In genomic region chr16:31452631-31453106, GRCh38 we compare ENCODE assay signal across 8 cellular contexts. TPM values are rescaled to one million over a fixed set of nuclear protein-coding genes. Genes with fewer than 3 reads are reported as not detected.
DNase-seq lines count a peak whose midpoint lies in the region; ATAC-seq and TF ChIP-seq lines count a peak whose summit lies in the region.

No MANE protein-coding gene starts in this region.

- POLR2A ChIA-PET in activated CD4-positive, alpha-beta memory T cell treated with anti-CD3 and anti-CD28 coated beads, Interleukin-2, amount 10 ng/mL, durations not matched to agents 7 days and 5 days (lab: Charles Lee): no interaction called here

- CTCF ChIA-PET in activated CD4-positive, alpha-beta memory T cell treated with anti-CD3 and anti-CD28 coated beads, Interleukin-2, amount 10 ng/mL, durations not matched to agents 7 days and 5 days (lab: Charles Lee): interaction anchor here (1.9 kb wide), 1 partner anchor 70 kb away, joined by 6 read pairs; no protein-coding TSS in a partner anchor

- H3K9me3 Mint-ChIP-seq in activated CD4-positive, alpha-beta memory T cell treated with anti-CD3 and anti-CD28 coated beads, Interleukin-2, amount 10 ng/mL, durations not matched to agents 7 days and 5 days: no peaks in the 10 kb centered on the region
- no peaks in the 10 kb centered on the region for H3K9me3 Mint-ChIP-seq in mesothelial cell of epicardium

- peak overlapping the region; percentile 47 for H3K27ac Mint-ChIP-seq in activated CD4-positive, alpha-beta memory T cell treated with anti-CD3 and anti-CD28 coated beads, Interleukin-2, amount 10 ng/mL, durations not matched to agents 7 days and 5 days
- H3K27ac Mint-ChIP-seq in mesothelial cell of epicardium: no peak overlapping the region

- H3K4me3 Mint-ChIP-seq in activated CD4-positive, alpha-beta memory T cell treated with anti-CD3 and anti-CD28 coated beads, Interleukin-2, amount 10 ng/mL, durations not matched to agents 7 days and 5 days: no peak overlapping the region
- no peak overlapping the region for H3K4me3 Mint-ChIP-seq in mesothelial cell of epicardium

- ATAC-seq in HG03460 (IDR thresholded peaks at IDR 0.05; ENCODE audit: unreplicated experiment): no peak

- DNase-seq in H4 (ENCODE audit: low spot score): peak; percentile 84
- no peak for DNase-seq in activated CD4-positive, alpha-beta memory T cell treated with anti-CD3 and anti-CD28 coated beads, Interleukin-2, amount 10 ng/mL, durations not matched to agents 7 days and 5 days
- peak; percentile 74 for DNase-seq in glomerular visceral epithelial cell (ENCODE audit: extremely low spot score)
- peak; percentile 83 for DNase-seq in skeletal muscle cell (ENCODE audit: low read depth)
- no peak for DNase-seq in NCI-H1048 (lab: John Stamatoyannopoulos, UW)
- no peak for DNase-seq in mesothelial cell of epicardium (ENCODE audit: low spot score in 2 of 2, unreplicated experiment in 2 of 2)
- no peak for DNase-seq in NCI-H82 treated with DMSO at 0.1 percent for 48 hours (lab: John Stamatoyannopoulos, UW; ENCODE audit: unreplicated experiment)

- peaks cover 10% of the 10 kb centered on the region for H3K36me3 Mint-ChIP-seq in activated CD4-positive, alpha-beta memory T cell treated with anti-CD3 and anti-CD28 coated beads, Interleukin-2, amount 10 ng/mL, durations not matched to agents 7 days and 5 days (ENCODE audit: low read depth)
- no peaks in the 10 kb centered on the region for H3K36me3 Mint-ChIP-seq in mesothelial cell of epicardium

- TF ChIP-seq CTCF in mesothelial cell of epicardium (IDR thresholded peaks at IDR 0.05; ENCODE audit: unreplicated experiment): no peak

- H3K4me1 Mint-ChIP-seq in activated CD4-positive, alpha-beta memory T cell treated with anti-CD3 and anti-CD28 coated beads, Interleukin-2, amount 10 ng/mL, durations not matched to agents 7 days and 5 days: peaks cover 43% of the 10 kb centered on the region
- peaks cover 40% of the 10 kb centered on the region for H3K4me1 Mint-ChIP-seq in mesothelial cell of epicardium

- no peaks in the 10 kb centered on the region for H3K27me3 Mint-ChIP-seq in activated CD4-positive, alpha-beta memory T cell treated with anti-CD3 and anti-CD28 coated beads, Interleukin-2, amount 10 ng/mL, durations not matched to agents 7 days and 5 days
- no peaks in the 10 kb centered on the region for H3K27me3 Mint-ChIP-seq in mesothelial cell of epicardium (ENCODE audit: low read depth)

- H3K4me3 ChIP-seq in skeletal muscle cell (ENCODE audit: low read depth, low read length): no peak overlapping the region

RNA-seq across cellular contexts. Expression of gene ARMC5, which starts 6.6 kb away (rescaled TPM):
- total RNA-seq in H4 (2014; rRNA removed; shearing (Covaris generic)): 5.2 and 5.5 TPM in 2 replicates
- 10 to 100 TPM; 10.1 to 12.0 TPM for total RNA-seq in activated CD4-positive, alpha-beta memory T cell treated with anti-CD3 and anti-CD28 coated beads, Interleukin-2, amount 10 ng/mL, durations not matched to agents 7 days and 5 days
- total RNA-seq in mesothelial cell of epicardium: 17.0 to 18.5 TPM (median 17.7 TPM) in 3 replicates

RNA-seq across cellular contexts. Expression of gene ZNF843, which starts 10.1 kb away (rescaled TPM):
- total RNA-seq in H4 (2014; rRNA removed; shearing (Covaris generic)): 0.08 TPM in 1 of 2 replicates, not detected in the other
- total RNA-seq in activated CD4-positive, alpha-beta memory T cell treated with anti-CD3 and anti-CD28 coated beads, Interleukin-2, amount 10 ng/mL, durations not matched to agents 7 days and 5 days: under 1 TPM in 1 of 2 experiments, not detected in 1; 0.13 TPM
- 2.7 to 3.6 TPM (median 3.2 TPM) in 3 replicates for total RNA-seq in mesothelial cell of epicardium

RNA-seq across cellular contexts. Expression of gene TGFB1I1, which starts 19.3 kb away (rescaled TPM):
- total RNA-seq in H4 (2014; rRNA removed; shearing (Covaris generic)): 12.8 and 18.9 TPM in 2 replicates
- under 1 TPM; 0.25 to 0.38 TPM for total RNA-seq in activated CD4-positive, alpha-beta memory T cell treated with anti-CD3 and anti-CD28 coated beads, Interleukin-2, amount 10 ng/mL, durations not matched to agents 7 days and 5 days
- 35.5 to 39.4 TPM (median 38.1 TPM) in 3 replicates for total RNA-seq in mesothelial cell of epicardium

RNA-seq across cellular contexts. Expression of gene COX6A2, which starts 24.5 kb away (rescaled TPM):
- not detected in 2 replicates for total RNA-seq in H4 (2014; rRNA removed; shearing (Covaris generic))
- total RNA-seq in activated CD4-positive, alpha-beta memory T cell treated with anti-CD3 and anti-CD28 coated beads, Interleukin-2, amount 10 ng/mL, durations not matched to agents 7 days and 5 days: not detected
- total RNA-seq in mesothelial cell of epicardium: not detected in 3 replicates

RNA-seq across cellular contexts. Expression of gene SLC5A2, which starts 30.3 kb away (rescaled TPM):
- total RNA-seq in H4 (2014; rRNA removed; shearing (Covaris generic)): not detected in 2 replicates
- total RNA-seq in activated CD4-positive, alpha-beta memory T cell treated with anti-CD3 and anti-CD28 coated beads, Interleukin-2, amount 10 ng/mL, durations not matched to agents 7 days and 5 days: under 1 TPM; 0.25 to 0.30 TPM
- total RNA-seq in mesothelial cell of epicardium: 0.36 to 0.53 TPM (median 0.36 TPM) in 3 replicates

Comparison
In these comparisons a context has a peak if more than half of its experiments do, and no peak if none do; other contexts are left out.
1. DNase-seq: peak in H4 (single experiment), glomerular visceral epithelial cell (single experiment) and skeletal muscle cell (single experiment); none in activated CD4-positive, alpha-beta memory T cell treated with anti-CD3 and anti-CD28 coated beads, Interleukin-2, amount 10 ng/mL, durations not matched to agents 7 days and 5 days (single experiment), NCI-H1048 (single experiment), mesothelial cell of epicardium (0 of 2) and NCI-H82 treated with DMSO at 0.1 percent for 48 hours (single experiment).
2. RNA of gene TGFB1I1, which starts 19.3 kb away (total RNA-seq): 35.5 to 39.4 TPM in mesothelial cell of epicardium and 12.8 to 18.9 TPM in H4; 0.25 to 0.38 TPM in activated CD4-positive, alpha-beta memory T cell treated with anti-CD3 and anti-CD28 coated beads, Interleukin-2, amount 10 ng/mL, durations not matched to agents 7 days and 5 days; every median in the first group is over 10 times any median in the second.